In genomic region chr4:31370866-31371465, GRCh38 we compare ENCODE assay signal across 9 cellular contexts.
DNase-seq lines count a peak whose midpoint lies in the region; ATAC-seq and TF ChIP-seq lines count a peak whose summit lies in the region.
"Had no signal": no experiment of that assay in that cellular context is flagged by ENCODE, and none has a peak within 500 bp of the region (broad histone marks: within the 10 kb centered on the region; RNA-seq: fewer than 3 reads in every experiment).

No MANE protein-coding gene starts in this region.

- TF ChIP-seq CTCF in LNCaP clone FGC (IDR thresholded peaks at IDR 0.05; ENCODE audit: control insufficient read depth, extremely low read depth, insufficient read depth), result peak; percentile 88

- CTCF ChIA-PET in activated CD4-positive, alpha-beta memory T cell treated with anti-CD3 and anti-CD28 coated beads, Interleukin-2, amount 10 ng/mL, durations not matched to agents 7 days and 5 days (lab: Charles Lee), result no interaction called here

- no peaks in the 10 kb centered on the region for H3K36me3 Mint-ChIP-seq in activated CD4-positive, alpha-beta memory T cell treated with anti-CD3 and anti-CD28 coated beads, Interleukin-2, amount 10 ng/mL, durations not matched to agents 7 days and 5 days (ENCODE audit: low read depth)

- peaks cover under 1% of the 10 kb centered on the region for H3K9me3 Mint-ChIP-seq in activated CD4-positive, alpha-beta memory T cell treated with anti-CD3 and anti-CD28 coated beads, Interleukin-2, amount 10 ng/mL, durations not matched to agents 7 days and 5 days
- H3K9me3 Mint-ChIP-seq: dendritic cell treated with granulocyte-macrophage colony-stimulating factor and Interleukin-4, amounts not matched to agents 40 ng/mL and 50 ng/mL, for 4 days had no signal

- no peak overlapping the region for H3K27ac Mint-ChIP-seq in activated CD4-positive, alpha-beta memory T cell treated with anti-CD3 and anti-CD28 coated beads, Interleukin-2, amount 10 ng/mL, durations not matched to agents 7 days and 5 days
- H3K27ac Mint-ChIP-seq: dendritic cell treated with granulocyte-macrophage colony-stimulating factor and Interleukin-4, amounts not matched to agents 40 ng/mL and 50 ng/mL, for 4 days had no signal

- H3K4me3 Mint-ChIP-seq in activated CD4-positive, alpha-beta memory T cell treated with anti-CD3 and anti-CD28 coated beads, Interleukin-2, amount 10 ng/mL, durations not matched to agents 7 days and 5 days, result no peak overlapping the region
- H3K4me3 Mint-ChIP-seq: dendritic cell treated with granulocyte-macrophage colony-stimulating factor and Interleukin-4, amounts not matched to agents 40 ng/mL and 50 ng/mL, for 4 days had no signal

- peak; percentile 62; the same call in 2 of the 3 replicates for ATAC-seq in SK-N-SH treated with all-trans-retinoic acid at 6 μM for 48 hours

- no peaks in the 10 kb centered on the region for H3K27me3 Mint-ChIP-seq in activated CD4-positive, alpha-beta memory T cell treated with anti-CD3 and anti-CD28 coated beads, Interleukin-2, amount 10 ng/mL, durations not matched to agents 7 days and 5 days
- H3K27me3 Mint-ChIP-seq: dendritic cell treated with granulocyte-macrophage colony-stimulating factor and Interleukin-4, amounts not matched to agents 40 ng/mL and 50 ng/mL, for 4 days had no signal

- POLR2A ChIA-PET in activated CD4-positive, alpha-beta memory T cell treated with anti-CD3 and anti-CD28 coated beads, Interleukin-2, amount 10 ng/mL, durations not matched to agents 7 days and 5 days (lab: Charles Lee), result no interaction called here

- no peak overlapping the region for H3K4me3 ChIP-seq in LNCaP clone FGC (ENCODE audit: low read depth, low read length)

- DNase-seq in NOMO-1 treated with DMSO at 0.1 percent for 48 hours (lab: John Stamatoyannopoulos, UW; ENCODE audit: unreplicated experiment), result peak; percentile 31
- DNase-seq in NOMO-1 treated with dmso at 0.1 percent for 144 hours (lab: John Stamatoyannopoulos, UW; ENCODE audit: unreplicated experiment), result no peak
- DNase-seq in HCEC 1CT, result peak; percentile 3
- no peak for DNase-seq in LNCaP clone FGC (ENCODE audit: low read depth)
- peak; percentile 26 for DNase-seq in fibroblast of the conjunctiva (ENCODE audit: low read depth)
- peak; percentile 11 for DNase-seq in putamen (ENCODE audit: low spot score)
- DNase-seq in activated CD4-positive, alpha-beta memory T cell treated with anti-CD3 and anti-CD28 coated beads, Interleukin-2, amount 10 ng/mL, durations not matched to agents 7 days and 5 days, result no peak

- no peaks in the 10 kb centered on the region for H3K4me1 Mint-ChIP-seq in activated CD4-positive, alpha-beta memory T cell treated with anti-CD3 and anti-CD28 coated beads, Interleukin-2, amount 10 ng/mL, durations not matched to agents 7 days and 5 days

TF ChIP-seq in SK-N-SH treated with all-trans-retinoic acid at 6 μM for 48 hours, 23 proteins besides CTCF, POLR2A, EP300 and RAD21:
- TF ChIP-seq ISL1 (CRISPR knock-in tag; IDR thresholded peaks at IDR 0.05) (no peak), ZC3H10 (CRISPR knock-in tag; IDR thresholded peaks at IDR 0.05) (no peak), SNAI2 (CRISPR knock-in tag; IDR thresholded peaks at IDR 0.05) (no peak), CSRNP3 (CRISPR knock-in tag; IDR thresholded peaks at IDR 0.05) (no peak), PPARA (CRISPR knock-in tag; IDR thresholded peaks at IDR 0.05; ENCODE audit: borderline replicate concordance) (no peak), ZNF565 (CRISPR knock-in tag; conservative IDR thresholded peaks at IDR 0.05; ENCODE audit: low read depth) (no peak), OSR1 (CRISPR knock-in tag; IDR thresholded peaks at IDR 0.05) (no peak), GLIS3 (CRISPR knock-in tag; IDR thresholded peaks at IDR 0.05) (no peak), TSHZ2 (CRISPR knock-in tag; IDR thresholded peaks at IDR 0.05) (no peak), PATZ1 (CRISPR knock-in tag; IDR thresholded peaks at IDR 0.05; ENCODE audit: borderline replicate concordance) (no peak), ESRRG (CRISPR knock-in tag; IDR thresholded peaks at IDR 0.05) (no peak), ZFP3 (CRISPR knock-in tag; IDR thresholded peaks at IDR 0.05) (no peak), TCF4 (CRISPR knock-in tag; IDR thresholded peaks at IDR 0.05; ENCODE audit: borderline replicate concordance) (no peak), POU6F1 (CRISPR knock-in tag; IDR thresholded peaks at IDR 0.05; ENCODE audit: borderline replicate concordance, low read depth) (no peak), BACH2 (CRISPR knock-in tag; IDR thresholded peaks at IDR 0.05; ENCODE audit: borderline replicate concordance) (no peak)

Comparison
In these comparisons a context has a peak if more than half of its experiments do, and no peak if none do; other contexts are left out.
1. DNase-seq: peak in NOMO-1 treated with DMSO at 0.1 percent for 48 hours (single experiment), HCEC 1CT (single experiment), fibroblast of the conjunctiva (single experiment) and putamen (single experiment); none in NOMO-1 treated with dmso at 0.1 percent for 144 hours (single experiment), LNCaP clone FGC (single experiment) and activated CD4-positive, alpha-beta memory T cell treated with anti-CD3 and anti-CD28 coated beads, Interleukin-2, amount 10 ng/mL, durations not matched to agents 7 days and 5 days (single experiment).